ENCODE assay signal across 16 cellular contexts in genomic region chr17:37292429-37293139, GRCh38.
DNase-seq lines count a peak whose midpoint lies in the region; ATAC-seq and TF ChIP-seq lines count a peak whose summit lies in the region.
"Had no signal": no experiment of that assay in that cellular context is flagged by ENCODE, and none has a peak within 500 bp of the region (broad histone marks: within the 10 kb centered on the region; RNA-seq: fewer than 3 reads in every experiment).

No MANE protein-coding gene starts in this region.

- H3K9ac ChIP-seq in H9 (ENCODE audit: extremely low read depth, insufficient read length, low read length) (no peak overlapping the region), OCI-LY1 (ENCODE audit: low read length) (peak overlapping the region; percentile 61)

- H3K9me3 Mint-ChIP-seq in H9 (no peaks in the 10 kb centered on the region; a peak in 1 of 5 replicates), naive B cell (no peaks in the 10 kb centered on the region), type B pancreatic cell (no peaks in the 10 kb centered on the region)
- H3K9me3 Mint-ChIP-seq in dendritic cell treated with granulocyte-macrophage colony-stimulating factor and Interleukin-4, amounts not matched to agents 40 ng/mL and 50 ng/mL, for 4 days: no peaks in the 10 kb centered on the region
- H3K9me3 Mint-ChIP-seq in T-helper 2 cell treated with Interferon-gamma antibody and Interleukin-4, amounts not matched to agents 5 μg/mL and 100 μg/mL, for 36 hours: no peaks in the 10 kb centered on the region
- H3K9me3 Mint-ChIP-seq: activated naive CD8-positive, alpha-beta T cell treated with anti-CD3 and anti-CD28 coated beads, Interleukin-2, amount 50 U/mL, for 24 hours had no signal

- peaks cover 3% of the 10 kb centered on the region; the same call in 1 of the 2 replicates for H3K4me1 ChIP-seq in H9 (ENCODE audit: insufficient read depth, low read length)
- H3K4me1 ChIP-seq in OCI-LY1 (ENCODE audit: insufficient read depth, low read length, severe bottlenecking): peaks cover 64% of the 10 kb centered on the region
- H3K4me1 ChIP-seq: sigmoid colon had no signal

- no peaks in the 10 kb centered on the region for H3F3A ChIP-seq in OCI-LY1 (ENCODE audit: insufficient read depth, low read length)

- no peak overlapping the region for H2BK12ac ChIP-seq in H9 (ENCODE audit: insufficient read length, low read depth, low read length)

- H2BK120ac ChIP-seq in H9 (ENCODE audit: low read depth, low read length, poor library complexity, severe bottlenecking): no peak overlapping the region

- H3K27ac Mint-ChIP-seq in H9 (peak overlapping the region in 2 of 3 experiments; percentile 40 to 44; a peak in 4 of 7 replicates), naive B cell (peak overlapping the region in 4 of 6 donors; percentile 23 to 42 (median 38)), type B pancreatic cell (no peak overlapping the region)
- peak overlapping the region; percentile 55 for H3K27ac Mint-ChIP-seq in dendritic cell treated with granulocyte-macrophage colony-stimulating factor and Interleukin-4, amounts not matched to agents 40 ng/mL and 50 ng/mL, for 4 days
- H3K27ac Mint-ChIP-seq in T-helper 2 cell treated with Interferon-gamma antibody and Interleukin-4, amounts not matched to agents 5 μg/mL and 100 μg/mL, for 36 hours: no peak overlapping the region
- H3K27ac Mint-ChIP-seq: activated naive CD8-positive, alpha-beta T cell treated with anti-CD3 and anti-CD28 coated beads, Interleukin-2, amount 50 U/mL, for 24 hours had no signal

- H4K20me1 ChIP-seq in H9 (ENCODE audit: control insufficient read depth, insufficient read depth, insufficient read length) (no peaks in the 10 kb centered on the region), OCI-LY1 (ENCODE audit: insufficient read depth, low read length) (no peaks in the 10 kb centered on the region)

- H4K91ac ChIP-seq in H9 (ENCODE audit: insufficient read length, low read depth, low read length): no peak overlapping the region

- peaks cover 8% of the 10 kb centered on the region; the same call in 1 of the 2 replicates for H3K79me2 ChIP-seq in H9 (ENCODE audit: insufficient read depth, low read length)
- H3K79me2 ChIP-seq in OCI-LY1 (ENCODE audit: insufficient read depth, low read length): peaks cover 15% of the 10 kb centered on the region

- no peak overlapping the region for H2BK5ac ChIP-seq in H9 (ENCODE audit: insufficient read length, low read length)

- no peak overlapping the region for H3K56ac ChIP-seq in H9 (ENCODE audit: insufficient read length, low read depth, low read length)

- no peak overlapping the region for H3K23ac ChIP-seq in H9 (ENCODE audit: insufficient read length, low read depth, low read length)

- no peak overlapping the region for H2BK20ac ChIP-seq in H9 (ENCODE audit: low read depth, low read length, poor library complexity, severe bottlenecking)

- no peak overlapping the region for H2BK15ac ChIP-seq in H9 (ENCODE audit: low read depth, low read length)

- H3K27me3 ChIP-seq in H9 (ENCODE audit: insufficient read depth, low read length): no peaks in the 10 kb centered on the region
- no peaks in the 10 kb centered on the region for H3K27me3 ChIP-seq in OCI-LY1 (ENCODE audit: insufficient read depth, low read length)
- H3K27me3 ChIP-seq: BE2C, sigmoid colon, upper lobe of left lung had no signal

- no peak overlapping the region for H4K5ac ChIP-seq in H9 (ENCODE audit: insufficient read length, low read depth, low read length)

- peak; percentile 30 to 36 for ATAC-seq in naive B cell (ENCODE audit: low read depth in 2 of 2)
- ATAC-seq: activated naive CD8-positive, alpha-beta T cell treated with anti-CD3 and anti-CD28 coated beads, Interleukin-2, amount 50 U/mL, for 24 hours had no signal

- peak overlapping the region; percentile 32 for H3K4me3 ChIP-seq in OCI-LY1 (ENCODE audit: low read depth, low read length, poor library complexity, severe bottlenecking)
- H3K4me3 ChIP-seq: sigmoid colon, upper lobe of left lung had no signal

- no peaks in the 10 kb centered on the region for H3K79me1 ChIP-seq in H9 (ENCODE audit: insufficient read depth, low read depth, low read length, poor library complexity, severe bottlenecking)

- no peak for DNase-seq in H9
- DNase-seq in naive B cell: no peak
- DNase-seq in T-helper 2 cell treated with Interferon-gamma antibody and Interleukin-4, amounts not matched to agents 5 μg/mL and 100 μg/mL, for 36 hours (ENCODE audit: low spot score): no peak
- DNase-seq in effector CD8-positive, alpha-beta T cell (lab: John Stamatoyannopoulos, UW): no peak
- no peak for DNase-seq in type B pancreatic cell (ENCODE audit: extremely low spot score, unreplicated experiment)
- DNase-seq in NCI-H446 treated with DMSO at 0.1 percent for 48 hours (lab: John Stamatoyannopoulos, UW): no peak
- DNase-seq: activated CD4-positive, CD25-positive, alpha-beta regulatory T cell; activated naive CD8-positive, alpha-beta T cell treated with anti-CD3 and anti-CD28 coated beads, Interleukin-2, amount 50 U/mL, for 24 hours; BE2C; NCI-H187 treated with DMSO at 0.1 percent for 48 hours; NCI-H774; sigmoid colon; stimulated activated CD4-positive, alpha-beta T cell treated with anti-CD3 and anti-CD28 coated beads, Interleukin-4, amount 100 ng/mL, for 24 hours had no signal

- no peaks in the 10 kb centered on the region for H3K27me3 Mint-ChIP-seq in H9 (ENCODE audit: low read depth)
- no peaks in the 10 kb centered on the region for H3K27me3 Mint-ChIP-seq in dendritic cell treated with granulocyte-macrophage colony-stimulating factor and Interleukin-4, amounts not matched to agents 40 ng/mL and 50 ng/mL, for 4 days
- H3K27me3 Mint-ChIP-seq in naive B cell: no peaks in the 10 kb centered on the region
- H3K27me3 Mint-ChIP-seq in T-helper 2 cell treated with Interferon-gamma antibody and Interleukin-4, amounts not matched to agents 5 μg/mL and 100 μg/mL, for 36 hours (ENCODE audit: low read depth): no peaks in the 10 kb centered on the region
- no peaks in the 10 kb centered on the region for H3K27me3 Mint-ChIP-seq in type B pancreatic cell
- H3K27me3 Mint-ChIP-seq: activated naive CD8-positive, alpha-beta T cell treated with anti-CD3 and anti-CD28 coated beads, Interleukin-2, amount 50 U/mL, for 24 hours had no signal

- H4K8ac ChIP-seq in H9 (replicated peaks; ENCODE audit: insufficient read length, low read depth, low read length): no peak overlapping the region

- WGBS in H9 (ENCODE audit: extremely low coverage, insufficient read length, low lambda C conversion rate): 100% methylated on average over 2 of the region's 9 CpGs

- no peak overlapping the region for H3K4ac ChIP-seq in H9 (ENCODE audit: low read depth, low read length)

- H3K4me3 Mint-ChIP-seq in H9 (no peak overlapping the region), naive B cell (peak overlapping the region in 3 of 8 donors; percentile 47 to 56 (median 47)), type B pancreatic cell (no peak overlapping the region)
- no peak overlapping the region for H3K4me3 Mint-ChIP-seq in dendritic cell treated with granulocyte-macrophage colony-stimulating factor and Interleukin-4, amounts not matched to agents 40 ng/mL and 50 ng/mL, for 4 days
- H3K4me3 Mint-ChIP-seq in T-helper 2 cell treated with Interferon-gamma antibody and Interleukin-4, amounts not matched to agents 5 μg/mL and 100 μg/mL, for 36 hours: no peak overlapping the region
- H3K4me3 Mint-ChIP-seq: activated naive CD8-positive, alpha-beta T cell treated with anti-CD3 and anti-CD28 coated beads, Interleukin-2, amount 50 U/mL, for 24 hours had no signal

- H3K14ac ChIP-seq in H9 (ENCODE audit: insufficient read depth, low read length): no peak overlapping the region

- intact Hi-C loops in dendritic cell treated with granulocyte-macrophage colony-stimulating factor and Interleukin-4, amounts not matched to agents 40 ng/mL and 50 ng/mL, for 4 days (cut with micrococcal nuclease): no loop called here

- H3K9me3 ChIP-seq in H9 (ENCODE audit: control insufficient read depth, low read depth, low read length) (no peaks in the 10 kb centered on the region), OCI-LY1 (ENCODE audit: low read length) (no peaks in the 10 kb centered on the region)
- H3K9me3 ChIP-seq: BE2C, sigmoid colon, upper lobe of left lung had no signal

- H3K36me3 Mint-ChIP-seq in H9 (ENCODE audit: insufficient read depth in 1 of 3, low read depth in 3 of 3): no peaks in the 10 kb centered on the region; a peak in 3 of 7 replicates
- peaks cover 13% of the 10 kb centered on the region for H3K36me3 Mint-ChIP-seq in dendritic cell treated with granulocyte-macrophage colony-stimulating factor and Interleukin-4, amounts not matched to agents 40 ng/mL and 50 ng/mL, for 4 days (ENCODE audit: low read depth)
- H3K36me3 Mint-ChIP-seq in naive B cell: peaks cover 0 to 5% of the 10 kb centered on the region in 2 donors
- H3K36me3 Mint-ChIP-seq in T-helper 2 cell treated with Interferon-gamma antibody and Interleukin-4, amounts not matched to agents 5 μg/mL and 100 μg/mL, for 36 hours (ENCODE audit: low read depth): peaks cover 2% of the 10 kb centered on the region
- H3K36me3 Mint-ChIP-seq in type B pancreatic cell: peaks cover 8% of the 10 kb centered on the region

- H2AK5ac ChIP-seq in H9 (ENCODE audit: insufficient read length, low read length): no peak overlapping the region

- no peak overlapping the region for H3K18ac ChIP-seq in H9 (ENCODE audit: insufficient read length, low read depth, low read length)

- H2AFZ ChIP-seq in H9 (ENCODE audit: low read length) (no peak overlapping the region), OCI-LY1 (ENCODE audit: low read length) (no peak overlapping the region)

- H3T11ph ChIP-seq in H9 (ENCODE audit: low read length): no peak overlapping the region

- H3K36me3 ChIP-seq in OCI-LY1 (ENCODE audit: insufficient read depth, low read length): no peaks in the 10 kb centered on the region
- H3K36me3 ChIP-seq: sigmoid colon, upper lobe of left lung had no signal

- H3K4me1 Mint-ChIP-seq in H9 (peaks cover 16 to 26% of the 10 kb centered on the region in 2 experiments), naive B cell (peaks cover 8 to 23% (median 9%) of the 10 kb centered on the region in 3 donors), type B pancreatic cell (ENCODE audit: unreplicated experiment) (peaks cover 5% of the 10 kb centered on the region)
- peaks cover 14% of the 10 kb centered on the region for H3K4me1 Mint-ChIP-seq in dendritic cell treated with granulocyte-macrophage colony-stimulating factor and Interleukin-4, amounts not matched to agents 40 ng/mL and 50 ng/mL, for 4 days (ENCODE audit: low read depth)
- H3K4me1 Mint-ChIP-seq in T-helper 2 cell treated with Interferon-gamma antibody and Interleukin-4, amounts not matched to agents 5 μg/mL and 100 μg/mL, for 36 hours (ENCODE audit: low read depth): peaks cover 12% of the 10 kb centered on the region
- H3K4me1 Mint-ChIP-seq: activated naive CD8-positive, alpha-beta T cell treated with anti-CD3 and anti-CD28 coated beads, Interleukin-2, amount 50 U/mL, for 24 hours had no signal

- no peaks in the 10 kb centered on the region for H3K23me2 ChIP-seq in H9 (ENCODE audit: insufficient read length, low read depth, low read length, poor library complexity, severe bottlenecking)

- H3K9me2 ChIP-seq in OCI-LY1 (ENCODE audit: low read depth, low read length): no peaks in the 10 kb centered on the region

- H3K27ac ChIP-seq in H9 (ENCODE audit: insufficient read length, low read depth, low read length): no peak overlapping the region
- peak overlapping the region; percentile 76 for H3K27ac ChIP-seq in OCI-LY1 (ENCODE audit: low read depth, low read length, poor library complexity, severe bottlenecking)
- H3K27ac ChIP-seq: sigmoid colon had no signal

- H3K4me2 ChIP-seq in H9 (ENCODE audit: insufficient read depth, insufficient read length, low read length) (no peak overlapping the region), OCI-LY1 (ENCODE audit: low read length) (peak overlapping the region; percentile 53)

- TF ChIP-seq CTCF in H9 (conservative IDR thresholded peaks at IDR 0.05) (no peak), OCI-LY1 (IDR thresholded peaks at IDR 0.05; ENCODE audit: low read length) (no peak), type B pancreatic cell (conservative IDR thresholded peaks at IDR 0.05) (no peak)

Comparison
In these comparisons a context has a peak if more than half of its experiments do, and no peak if none do; other contexts are left out.
1. H3K27ac Mint-ChIP-seq: peak in H9 (2 of 3), dendritic cell treated with granulocyte-macrophage colony-stimulating factor and Interleukin-4, amounts not matched to agents 40 ng/mL and 50 ng/mL, for 4 days (single experiment) and naive B cell (4 of 6); none in T-helper 2 cell treated with Interferon-gamma antibody and Interleukin-4, amounts not matched to agents 5 μg/mL and 100 μg/mL, for 36 hours (single experiment) and type B pancreatic cell (single experiment).